ENCODE assay signal across 16 cellular contexts in the genomic region with DNA sequence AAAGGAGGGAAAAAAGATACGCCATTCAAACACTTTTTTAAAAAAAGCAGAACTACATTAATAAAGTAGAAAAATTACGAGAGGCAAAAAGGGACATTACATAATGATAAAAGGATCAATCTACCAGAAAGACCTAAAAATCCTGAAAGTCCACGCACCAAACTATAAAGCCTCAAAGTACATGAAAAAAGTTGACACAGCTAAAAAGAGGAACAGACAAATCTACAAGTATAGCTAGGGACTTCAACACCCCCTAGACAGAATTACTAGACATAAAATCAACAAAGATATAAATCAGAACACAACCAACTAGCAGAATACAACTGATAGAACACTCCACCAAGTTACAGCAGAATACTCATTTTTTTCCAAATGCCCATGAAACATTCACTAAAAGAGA. TPM values are rescaled to one million over a fixed set of nuclear protein-coding genes. Genes with fewer than 3 reads are reported as not detected.
DNase-seq lines count a peak whose midpoint lies in the region; ATAC-seq, FAIRE-seq and TF ChIP-seq lines count a peak whose summit lies in the region.
"Had no signal": no experiment of that assay in that cellular context is flagged by ENCODE, and none has a peak within 500 bp of the region (broad histone marks: within the 10 kb centered on the region; RNA-seq: fewer than 3 reads in every experiment).

No MANE protein-coding gene starts in this region.

- H3K27me3 ChIP-seq in K562 (ENCODE audit: control insufficient read depth in 2 of 2, insufficient read depth in 2 of 2, low read length in 2 of 2): no peaks in the 10 kb centered on the region
- no peaks in the 10 kb centered on the region for H3K27me3 ChIP-seq in neural progenitor cell
- H3K27me3 ChIP-seq: BLaER1 treated with 17β-estradiol and CSF1 and Interleukin-3, amounts not matched to agents 10 nM and 100 nM had no signal

- WGBS in K562 (ENCODE audit: insufficient coverage, low coverage, missing lambda C conversion rate): 86% methylated on average over 3 of the region's 3 CpGs

- peaks cover 9% of the 10 kb centered on the region for H3K4me1 Mint-ChIP-seq in neural progenitor cell

- no peak for FAIRE-seq in GM12891 (lab: Jason Lieb, UNC)
- FAIRE-seq in K562 (lab: Jason Lieb, UNC): peak; percentile 56

- no peak for TF ChIP-seq RAD21 in K562 (CRISPR knock-in tag; conservative IDR thresholded peaks at IDR 0.05 in 1 of 2, IDR thresholded peaks at IDR 0.05 in 1 of 2)

- DNase-seq in NOMO-1 (lab: John Stamatoyannopoulos, UW; ENCODE audit: unreplicated experiment in 2 of 2) (peak; percentile 19 to 49), NOMO-1 treated with dmso at 0.1 percent for 144 hours (lab: John Stamatoyannopoulos, UW; ENCODE audit: unreplicated experiment) (no peak), GM12891 (ENCODE audit: insufficient read length, low spot score) (no peak), OCI-M1 (lab: John Stamatoyannopoulos, UW) (peak; percentile 31), K562 (ENCODE audit: extremely low read depth in 1 of 4, low spot score in 3 of 4) (no peak), foreskin melanocyte (no peak), activated gamma-delta T cell (lab: John Stamatoyannopoulos, UW) (no peak), neural progenitor cell (ENCODE audit: low spot score) (no peak)
- DNase-seq: 8988T; AML-193; Calu3; CD4-positive, alpha-beta T cell; DMS 273 treated with DMSO at 0.1 percent for 48 hours; GM23248; H7 had no signal

- POLR2A ChIA-PET in K562 (lab: Yijun Ruan, JAX): interaction anchor here (0.9 to 1.7 kb wide), 2 partner anchors 25 to 30 kb away, joined by 3 to 4 read pairs; no protein-coding TSS in a partner anchor

- CTCF ChIA-PET in K562 (lab: Yijun Ruan, JAX; ENCODE audit: low intra/inter-chr PET ratio): no interaction called here

- no peaks in the 10 kb centered on the region for H3K27me3 Mint-ChIP-seq in neural progenitor cell (ENCODE audit: insufficient read depth, low read depth)
- H3K27me3 Mint-ChIP-seq: CD4-positive, alpha-beta T cell had no signal

- H3K79me2 ChIP-seq in K562 (ENCODE audit: control insufficient read depth, insufficient read depth, low read length): peaks cover 94% of the 10 kb centered on the region
- peaks cover 100% of the 10 kb centered on the region for H3K79me2 ChIP-seq in neural progenitor cell (ENCODE audit: low read depth)

- peaks cover 68% of the 10 kb centered on the region for H3K9me3 Mint-ChIP-seq in neural progenitor cell

- no TSS peak for BruUV-seq in K562 (replicated peaks; lab: Mats Ljungman, UMichigan)

- no peak for TF ChIP-seq POLR2A in GM12891 (IDR thresholded peaks at IDR 0.05; ENCODE audit: low read depth, low read length)
- TF ChIP-seq POLR2A in K562 (conservative IDR thresholded peaks at IDR 0.05): no peak

- ATAC-seq in K562: no peak

- no peak for TF ChIP-seq CTCF in K562 (IDR thresholded peaks at IDR 0.05 in 2 of 3, conservative IDR thresholded peaks at IDR 0.05 in 1 of 3; ENCODE audit: insufficient read depth in 2 of 3, low read depth in 1 of 3, low read length in 3 of 3)
- TF ChIP-seq CTCF in neural progenitor cell (IDR thresholded peaks at IDR 0.05): no peak

- peaks cover 13 to 16% of the 10 kb centered on the region in 2 experiments; a peak in 4 of 5 replicates for H3K4me1 ChIP-seq in K562 (replicated peaks in 1 of 2; ENCODE audit: control insufficient read depth in 2 of 2, insufficient read depth in 2 of 2, low read length in 2 of 2)
- H3K4me1 ChIP-seq in neural progenitor cell: peaks cover 11% of the 10 kb centered on the region

- no peak overlapping the region for H3K4me2 ChIP-seq in K562 (ENCODE audit: insufficient read depth, low read length)
- no peak overlapping the region for H3K4me2 ChIP-seq in neural progenitor cell

- H2AFZ ChIP-seq in K562 (ENCODE audit: low read depth, low read length) (no peak overlapping the region), neural progenitor cell (replicated peaks) (no peak overlapping the region)
- H2AFZ ChIP-seq: GM23248 had no signal

- intact Hi-C loops in K562 (cut with micrococcal nuclease): no loop called here

- TF ChIP-seq EP300 in K562 (IDR thresholded peaks at IDR 0.05; ENCODE audit: low read length): no peak

- H3K4me3 Mint-ChIP-seq in neural progenitor cell: no peak overlapping the region
- H3K4me3 Mint-ChIP-seq: CD4-positive, alpha-beta T cell had no signal

- H3K36me3 ChIP-seq in K562 (ENCODE audit: control insufficient read depth, insufficient read depth, low read length) (peaks cover 6% of the 10 kb centered on the region; the same call in 2 of the 3 replicates), neural progenitor cell (peaks cover 22% of the 10 kb centered on the region)

- in situ Hi-C loops in K562 (cut with MboI): no loop called here

- no peaks in the 10 kb centered on the region for H3K9me1 ChIP-seq in K562 (ENCODE audit: control insufficient read depth, insufficient read depth, low read length)

- H3K27ac ChIP-seq in K562 (ENCODE audit: extremely low read depth, low read depth, low read length) (no peak overlapping the region), neural progenitor cell (no peak overlapping the region)
- H3K27ac ChIP-seq: BLaER1 treated with 17β-estradiol and CSF1 and Interleukin-3, amounts not matched to agents 10 nM and 100 nM; GM23248 had no signal

- H3K9me3 ChIP-seq in K562 (replicated peaks; ENCODE audit: control insufficient read depth, insufficient read depth, low read depth, low read length) (0 out of 2 replicates have a peak, but pooled peaks cover 2% of the 10 kb centered on the region), neural progenitor cell (ENCODE audit: low read depth) (peaks cover 20% of the 10 kb centered on the region)

- peaks cover 63% of the 10 kb centered on the region for H3K36me3 Mint-ChIP-seq in neural progenitor cell

- peaks cover 5% of the 10 kb centered on the region for H3F3A ChIP-seq in neural progenitor cell (ENCODE audit: low read depth)

- H3K27ac Mint-ChIP-seq in neural progenitor cell: no peak overlapping the region
- H3K27ac Mint-ChIP-seq: CD4-positive, alpha-beta T cell had no signal

- no peak overlapping the region for H3K9ac ChIP-seq in K562 (ENCODE audit: insufficient read depth in 1 of 2, low read depth in 2 of 2, low read length in 2 of 2)
- no peak overlapping the region for H3K9ac ChIP-seq in neural progenitor cell
- H3K9ac ChIP-seq: BLaER1 treated with 17β-estradiol and CSF1 and Interleukin-3, amounts not matched to agents 10 nM and 100 nM; GM23248 had no signal

- H3K4me3 ChIP-seq in K562 (no peak overlapping the region), neural progenitor cell (no peak overlapping the region)
- H3K4me3 ChIP-seq: BLaER1 treated with 17β-estradiol and CSF1 and Interleukin-3, amounts not matched to agents 10 nM and 100 nM; GM23248 had no signal

- H4K20me1 ChIP-seq in K562 (replicated peaks; ENCODE audit: control insufficient read depth, insufficient read depth, low read length) (peaks cover 5% of the 10 kb centered on the region; the same call in 1 of the 2 replicates), neural progenitor cell (ENCODE audit: low read depth) (peaks cover 54% of the 10 kb centered on the region)

TF ChIP-seq in GM12891, 5 proteins besides CTCF, POLR2A, EP300 and RAD21:
- no peak for TF ChIP-seq PAX5 (IDR thresholded peaks at IDR 0.05; ENCODE audit: insufficient read depth, low read length, severe bottlenecking)
- TF ChIP-seq SPI1 (IDR thresholded peaks at IDR 0.05; ENCODE audit: low read depth, low read length): peak; percentile 40; the same call in 1 of the 2 replicates

TF ChIP-seq in K562, 482 proteins besides CTCF, POLR2A, EP300 and RAD21:
- peak; percentile 28; the same call in 1 of the 2 replicates for TF ChIP-seq MAFG (tag; conservative IDR thresholded peaks at IDR 0.05)
- TF ChIP-seq C11orf30 (IDR thresholded peaks at IDR 0.05; ENCODE audit: low read depth): peak; percentile 77
- TF ChIP-seq SPI1 (IDR thresholded peaks at IDR 0.05; ENCODE audit: borderline replicate concordance, low read depth, low read length): peak; percentile 57; the same call in 1 of the 2 replicates
- TF ChIP-seq ZNF316 (IDR thresholded peaks at IDR 0.05): peak; percentile 86
- TF ChIP-seq ZNF133 (CRISPR knock-in tag; IDR thresholded peaks at IDR 0.05): no peak
- no peak for TF ChIP-seq ZNF274 (IDR thresholded peaks at IDR 0.05; ENCODE audit: borderline replicate concordance, low read depth, low read length)
- peak; percentile 17; the same call in 1 of the 2 replicates for TF ChIP-seq NR2C1 (IDR thresholded peaks at IDR 0.05)
- no peak for TF ChIP-seq NR2C1 (tag; IDR thresholded peaks at IDR 0.05)

RNA-seq across cellular contexts. Expression of a gene that starts 11.1 kb away (rescaled TPM):
- 7.8 TPM for polyA plus RNA-seq in GM12891 (2012; ENCODE audit: low read depth, missing spikeins)
- 40.9 and 68.9 TPM in 2 replicates for total RNA-seq in K562 (2011; cell fraction: chromatin; rRNA removed; ENCODE audit: low replicate concordance)
- 21.5 and 22.4 TPM in 2 replicates for total RNA-seq in K562 (2011; cell fraction: nucleolus; rRNA removed)
- total RNA-seq in K562 (2011; cell fraction: nucleoplasm; rRNA removed): 36.1 and 42.5 TPM in 2 replicates
- total RNA-seq in K562 (2014; rRNA removed): 18.1 and 23.4 TPM in 2 replicates
- total RNA-seq in K562 (2014; rRNA removed; fragmentation: Illumina TruSeq; extraction: Trizol): 14.3 TPM in 2 replicates
- 13.9 and 15.7 TPM in 2 replicates for total RNA-seq in K562 (2015; rRNA removed; fragmentation: Illumina TruSeq; extraction: Trizol)
- 28.8 and 32.8 TPM in 2 replicates for total RNA-seq in K562 (2021)
- 6.3 and 6.9 TPM in 2 replicates for polyA plus RNA-seq in K562 (2011; rRNA removed)
- 6.3 and 8.3 TPM in 2 replicates for polyA plus RNA-seq in K562 (2011; cell fraction: cytosol; rRNA removed)
- polyA plus RNA-seq in K562 (2011; cell fraction: nucleus; rRNA removed): 15.6 and 19.6 TPM in 2 replicates
- polyA plus RNA-seq in K562 (2012): 10.6 and 11.9 TPM in 2 replicates
- polyA plus RNA-seq in K562 (2014; fragmentation: Illumina TruSeq; extraction: Trizol): 14.9 and 19.7 TPM in 2 replicates
- polyA plus RNA-seq in K562 (2014; fragmentation: Nextera tagmentation; extraction: Ambion mirVana): 1 to 10 TPM; 1.5 to 1.6 TPM
- polyA plus RNA-seq in K562 (2014; rRNA removed): 10.0 and 11.3 TPM in 2 replicates
- polyA minus RNA-seq in K562 (2011; rRNA and poly(A)+ RNA removed): 14.1 and 20.0 TPM in 2 replicates
- 42.2 and 76.3 TPM in 2 replicates for polyA minus RNA-seq in K562 (2011; cell fraction: cytosol; rRNA and poly(A)+ RNA removed)
- polyA minus RNA-seq in K562 (2011; cell fraction: nucleus; rRNA and poly(A)+ RNA removed): 11.4 and 23.5 TPM in 2 replicates
- 39.3 and 44.9 TPM in 2 replicates for total RNA-seq in neural progenitor cell (ENCODE audit: low replicate concordance)

Comparison
In these comparisons a context has a peak if more than half of its experiments do, and no peak if none do; other contexts are left out.
1. DNase-seq: peak in NOMO-1 (2 of 2) and OCI-M1 (single experiment); none in NOMO-1 treated with dmso at 0.1 percent for 144 hours (single experiment), GM12891 (single experiment), K562 (0 of 4), foreskin melanocyte (single experiment), activated gamma-delta T cell (single experiment) and neural progenitor cell (single experiment).